ENCODE assay signal across 16 cellular contexts in the genomic region with DNA sequence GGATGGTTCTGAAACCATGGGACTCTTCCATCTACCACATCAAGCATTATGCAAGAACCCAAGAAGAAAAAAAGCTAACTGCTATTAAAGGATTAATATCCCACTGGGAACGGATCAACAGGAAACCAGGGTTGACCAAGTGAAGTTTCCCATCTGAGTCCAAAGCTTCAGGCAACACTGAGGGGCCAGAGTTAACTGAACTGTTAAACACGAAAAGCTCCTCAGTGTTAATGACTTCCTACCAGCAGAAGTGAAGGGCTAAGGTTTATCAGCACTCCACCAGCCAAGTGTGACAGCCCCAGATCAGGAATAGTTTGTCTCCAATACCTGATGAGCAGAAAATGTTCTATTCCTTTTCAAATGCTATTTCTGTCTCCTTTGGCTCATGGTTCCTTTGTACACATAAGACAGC. TPM values are rescaled to one million over a fixed set of nuclear protein-coding genes. Genes with fewer than 3 reads are reported as not detected.
A peak's percentile ranks its signal among the peaks of the same experiment; 100 is the strongest.
DNase-seq lines count a peak whose midpoint lies in the region; ATAC-seq, FAIRE-seq and TF ChIP-seq lines count a peak whose summit lies in the region.
"Had no signal": no experiment of that assay in that cellular context is flagged by ENCODE, and none has a peak within 500 bp of the region (broad histone marks: within the 10 kb centered on the region; RNA-seq: fewer than 3 reads in every experiment).

No MANE protein-coding gene starts in this region.

- no peaks in the 10 kb centered on the region for H3K36me3 ChIP-seq in esophagus squamous epithelium
- H3K36me3 ChIP-seq: suprapubic skin had no signal

- intact Hi-C loops in esophagus squamous epithelium (cut with DNase I) = no loop called here

- DNase-seq in A549 (ENCODE audit: low read depth in 1 of 2, low spot score in 1 of 2) (no peak), OCI-M2 (lab: John Stamatoyannopoulos, UW; ENCODE audit: unreplicated experiment) (peak; percentile 3), fibroblast of villous mesenchyme (ENCODE audit: low read depth) (peak; percentile 61), NCI-H1048 (lab: John Stamatoyannopoulos, UW) (no peak), occipital lobe (lab: John Stamatoyannopoulos, UW) (no peak), esophagus squamous epithelium (lab: John Stamatoyannopoulos, UW) (no peak)
- no peak for DNase-seq in stimulated activated CD4-positive, alpha-beta T cell treated with anti-CD3 and anti-CD28 coated beads, Interleukin-4, amount 100 ng/mL, for 1 hour
- DNase-seq: activated CD4-positive, alpha-beta T cell treated with anti-CD3 and anti-CD28 coated beads, Interleukin-2, amount 50 U/mL, for 4 hours; DMS79; NCI-H1092 treated with DMSO at 0.1 percent for 48 hours had no signal

- TF ChIP-seq RAD21 in A549 (conservative IDR thresholded peaks at IDR 0.05 in 1 of 2, IDR thresholded peaks at IDR 0.05 in 1 of 2) = no peak

- no peak overlapping the region for H3K4me3 Mint-ChIP-seq in nephron

- H3K4me1 ChIP-seq in A549 = peaks cover 37% of the 10 kb centered on the region
- H3K4me1 ChIP-seq in esophagus squamous epithelium = peaks cover 0 to 40% (median 11%) of the 10 kb centered on the region in 3 donors
- H3K4me1 ChIP-seq: HAP-1 had no signal

- no peaks in the 10 kb centered on the region for H3K9me3 Mint-ChIP-seq in nephron

- POLR2A ChIA-PET in A549 (lab: Yijun Ruan, JAX) = no interaction called here

- no peak for TF ChIP-seq EP300 in A549 (IDR thresholded peaks at IDR 0.05)

- peaks cover 17% of the 10 kb centered on the region for H3K36me3 Mint-ChIP-seq in nephron (ENCODE audit: low read depth)

- 72% methylated on average over 2 of the region's 2 CpGs for WGBS in A549 (ENCODE audit: missing lambda C conversion rate)
- 54 to 61% methylated on average over 2 of the region's 2 CpGs for WGBS in esophagus squamous epithelium, 2 donors

- CTCF ChIA-PET in A549 (lab: Yijun Ruan, JAX) = interaction anchor here (0.7 to 1.6 kb wide), 5 partner anchors 10 to 96 kb away, joined by 3 to 5 read pairs (median 3); partner anchors contain the start of gene PTPN9

- peaks cover 29% of the 10 kb centered on the region for H3K4me1 Mint-ChIP-seq in nephron

- H3K4me3 ChIP-seq in A549 (no peak overlapping the region), fibroblast of villous mesenchyme (ENCODE audit: low read depth, low read length) (no peak overlapping the region), esophagus squamous epithelium (no peak overlapping the region)
- H3K4me3 ChIP-seq: HAP-1, suprapubic skin had no signal

- no peaks in the 10 kb centered on the region for H3K27me3 Mint-ChIP-seq in nephron (ENCODE audit: low read depth)

- H3K9me3 ChIP-seq in A549 (no peaks in the 10 kb centered on the region), esophagus squamous epithelium (no peaks in the 10 kb centered on the region)
- H3K9me3 ChIP-seq: HAP-1, suprapubic skin had no signal

- peak overlapping the region; percentile 49 for H3K4me2 ChIP-seq in A549

- no peak for TF ChIP-seq POLR2A in A549 (IDR thresholded peaks at IDR 0.05; ENCODE audit: low read length)
- TF ChIP-seq POLR2A in esophagus squamous epithelium (IDR thresholded peaks at IDR 0.05) = no peak

- H3K27ac ChIP-seq in A549 (peak overlapping the region; percentile 12 to 28; a peak in 1 of 6 replicates), esophagus squamous epithelium (peak overlapping the region in 1 of 4 donors; percentile 33)
- H3K27ac ChIP-seq: suprapubic skin had no signal

- no peak for FAIRE-seq in A549 (lab: Jason Lieb, UNC)
- FAIRE-seq: colon, frontal cortex, GM12892 had no signal

- H3K27ac Mint-ChIP-seq in nephron = peak overlapping the region; percentile 1 to 59 (median 6)

- TF ChIP-seq CTCF in A549 (IDR thresholded peaks at IDR 0.05) (no peak), fibroblast of villous mesenchyme (IDR thresholded peaks at IDR 0.05; ENCODE audit: insufficient read depth, low read depth, low read length) (no peak), nephron (IDR thresholded peaks at IDR 0.05; ENCODE audit: unreplicated experiment in 3 of 3) (no peak), esophagus squamous epithelium (IDR thresholded peaks at IDR 0.05) (no peak)

- no peak for ATAC-seq in A549

- H3K27me3 ChIP-seq in esophagus squamous epithelium = no peaks in the 10 kb centered on the region
- H3K27me3 ChIP-seq: suprapubic skin had no signal

TF ChIP-seq in A549, 52 proteins besides CTCF, POLR2A, EP300 and RAD21:
- TF ChIP-seq TP53 (CRISPR knock-in tag; IDR thresholded peaks at IDR 0.05) = no peak
- no peak for TF ChIP-seq CEBPB (IDR thresholded peaks at IDR 0.05)
- TF ChIP-seq MAFK (IDR thresholded peaks at IDR 0.05; ENCODE audit: partially characterized antibody) = no peak
- no peak for TF ChIP-seq ZNF302 (CRISPR knock-in tag; IDR thresholded peaks at IDR 0.05)
- TF ChIP-seq RCOR1 (IDR thresholded peaks at IDR 0.05; ENCODE audit: low read depth, low read length) = no peak
- no peak for TF ChIP-seq PHF8 (IDR thresholded peaks at IDR 0.05; ENCODE audit: borderline replicate concordance, low read depth)
- TF ChIP-seq JUN (IDR thresholded peaks at IDR 0.05) = no peak
- no peak for TF ChIP-seq SMC3 (IDR thresholded peaks at IDR 0.05)
- TF ChIP-seq ELK1 (IDR thresholded peaks at IDR 0.05; ENCODE audit: low read depth, low read length) = no peak
- TF ChIP-seq BHLHE40 (IDR thresholded peaks at IDR 0.05; ENCODE audit: low read depth, low read length) = no peak
- no peak for TF ChIP-seq CHD4 (IDR thresholded peaks at IDR 0.05; ENCODE audit: borderline replicate concordance)
- TF ChIP-seq, protein P1, sequence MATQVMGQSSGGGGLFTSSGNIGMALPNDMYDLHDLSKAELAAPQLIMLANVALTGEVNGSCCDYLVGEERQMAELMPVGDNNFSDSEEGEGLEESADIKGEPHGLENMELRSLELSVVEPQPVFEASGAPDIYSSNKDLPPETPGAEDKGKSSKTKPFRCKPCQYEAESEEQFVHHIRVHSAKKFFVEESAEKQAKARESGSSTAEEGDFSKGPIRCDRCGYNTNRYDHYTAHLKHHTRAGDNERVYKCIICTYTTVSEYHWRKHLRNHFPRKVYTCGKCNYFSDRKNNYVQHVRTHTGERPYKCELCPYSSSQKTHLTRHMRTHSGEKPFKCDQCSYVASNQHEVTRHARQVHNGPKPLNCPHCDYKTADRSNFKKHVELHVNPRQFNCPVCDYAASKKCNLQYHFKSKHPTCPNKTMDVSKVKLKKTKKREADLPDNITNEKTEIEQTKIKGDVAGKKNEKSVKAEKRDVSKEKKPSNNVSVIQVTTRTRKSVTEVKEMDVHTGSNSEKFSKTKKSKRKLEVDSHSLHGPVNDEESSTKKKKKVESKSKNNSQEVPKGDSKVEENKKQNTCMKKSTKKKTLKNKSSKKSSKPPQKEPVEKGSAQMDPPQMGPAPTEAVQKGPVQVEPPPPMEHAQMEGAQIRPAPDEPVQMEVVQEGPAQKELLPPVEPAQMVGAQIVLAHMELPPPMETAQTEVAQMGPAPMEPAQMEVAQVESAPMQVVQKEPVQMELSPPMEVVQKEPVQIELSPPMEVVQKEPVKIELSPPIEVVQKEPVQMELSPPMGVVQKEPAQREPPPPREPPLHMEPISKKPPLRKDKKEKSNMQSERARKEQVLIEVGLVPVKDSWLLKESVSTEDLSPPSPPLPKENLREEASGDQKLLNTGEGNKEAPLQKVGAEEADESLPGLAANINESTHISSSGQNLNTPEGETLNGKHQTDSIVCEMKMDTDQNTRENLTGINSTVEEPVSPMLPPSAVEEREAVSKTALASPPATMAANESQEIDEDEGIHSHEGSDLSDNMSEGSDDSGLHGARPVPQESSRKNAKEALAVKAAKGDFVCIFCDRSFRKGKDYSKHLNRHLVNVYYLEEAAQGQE (IDR thresholded peaks at IDR 0.05) = no peak
- no peak for TF ChIP-seq SREBF2 (IDR thresholded peaks at IDR 0.05)
- no peak for TF ChIP-seq FOSL2 (IDR thresholded peaks at IDR 0.05)
- TF ChIP-seq FOSL2 (CRISPR knock-in tag; IDR thresholded peaks at IDR 0.05) = no peak

RNA-seq across cellular contexts. Expression of gene PTPN9, which starts 36.7 kb away (rescaled TPM):
- polyA plus RNA-seq in A549 (2011; rRNA removed) = 60.2 and 71.2 TPM in 2 replicates
- 27.7 and 47.2 TPM in 2 replicates for polyA plus RNA-seq in A549 (2012; cell fraction: cytosol; rRNA removed)
- polyA plus RNA-seq in A549 (2012; cell fraction: nucleus; rRNA removed) = 27.3 and 40.0 TPM in 2 replicates
- polyA plus RNA-seq in A549 (2017; fragmentation: RNase III; extraction: RNeasy Plus Mini Kit Qiagen cat#74134 plus additional on column Dnase treatment) = 25.5 to 31.1 TPM (median 29.5 TPM) in 3 replicates
- polyA minus RNA-seq in A549 (2011; rRNA and poly(A)+ RNA removed) = 104 and 109 TPM in 2 replicates
- 23.5 and 32.4 TPM in 2 replicates for total RNA-seq in fibroblast of villous mesenchyme
- 29.3 TPM for total RNA-seq in occipital lobe
- total RNA-seq in esophagus squamous epithelium = 10 to 100 TPM in 1 of 4 donors, 1 to 10 TPM in 3; 4.9 to 13.5 (median 8.5) TPM

Comparison
In these comparisons a context has a peak if more than half of its experiments do, and no peak if none do; other contexts are left out.
1. DNase-seq: peak in OCI-M2 (single experiment) and fibroblast of villous mesenchyme (single experiment); none in A549 (0 of 2), NCI-H1048 (single experiment), stimulated activated CD4-positive, alpha-beta T cell treated with anti-CD3 and anti-CD28 coated beads, Interleukin-4, amount 100 ng/mL, for 1 hour (single experiment), occipital lobe (single experiment) and esophagus squamous epithelium (single experiment).